In genomic region chr11:57336111-57336666, GRCh38 we compare ENCODE assay signal across 8 cellular contexts. TPM values are rescaled to one million over a fixed set of nuclear protein-coding genes. Genes with fewer than 3 reads are reported as not detected.
DNase-seq lines count a peak whose midpoint lies in the region; ATAC-seq, FAIRE-seq and TF ChIP-seq lines count a peak whose summit lies in the region.

No MANE protein-coding gene starts in this region.

- peak overlapping the region; percentile 79 to 90 for H3K4me3 ChIP-seq in kidney (ENCODE audit: low read length in 2 of 2)

- peaks cover 37% of the 10 kb centered on the region for H3K36me3 Mint-ChIP-seq in activated naive CD4-positive, alpha-beta T cell treated with anti-CD3 and anti-CD28 coated beads, Interleukin-2, amount 10 ng/mL, durations not matched to agents 7 days and 5 days

- no peaks in the 10 kb centered on the region for H3K9me3 Mint-ChIP-seq in activated naive CD4-positive, alpha-beta T cell treated with anti-CD3 and anti-CD28 coated beads, Interleukin-2, amount 10 ng/mL, durations not matched to agents 7 days and 5 days

- peaks cover 8 to 10% of the 10 kb centered on the region in 2 donors for H3K4me1 ChIP-seq in kidney (ENCODE audit: control insufficient read depth in 1 of 2, insufficient read depth in 1 of 2, low read depth in 1 of 2, low read length in 2 of 2)

- no peak for TF ChIP-seq CTCF in 22Rv1 (IDR thresholded peaks at IDR 0.05)
- TF ChIP-seq CTCF in kidney (IDR thresholded peaks at IDR 0.05; ENCODE audit: borderline replicate concordance, extremely low read depth, insufficient read depth): no peak

- DNase-seq in activated naive CD4-positive, alpha-beta T cell treated with anti-CD3 and anti-CD28 coated beads, Interleukin-2, amount 10 ng/mL, durations not matched to agents 7 days and 5 days: peak; percentile 51
- DNase-seq in kidney (no peak), epidermal melanocyte (ENCODE audit: insufficient read length, low spot score) (no peak), GM12891 (ENCODE audit: insufficient read length, low spot score) (no peak)

- no peaks in the 10 kb centered on the region for H3K9me3 ChIP-seq in kidney (ENCODE audit: control insufficient read depth in 1 of 2, low read length in 2 of 2)

- peak overlapping the region; percentile 85 to 95 for H3K9ac ChIP-seq in kidney (ENCODE audit: low read length in 2 of 2)

- peaks cover 34% of the 10 kb centered on the region for H3K27me3 Mint-ChIP-seq in activated naive CD4-positive, alpha-beta T cell treated with anti-CD3 and anti-CD28 coated beads, Interleukin-2, amount 10 ng/mL, durations not matched to agents 7 days and 5 days

- intact Hi-C loops in kidney (cut with DNase I): no loop called here

- TF ChIP-seq POLR2A in GM12891 (IDR thresholded peaks at IDR 0.05; ENCODE audit: low read depth, low read length): no peak; the same call in 1 of the 2 replicates

- H3K27ac ChIP-seq in 22Rv1 (peak overlapping the region; percentile 78), kidney (ENCODE audit: low read depth in 2 of 2, low read length in 2 of 2) (peak overlapping the region; percentile 81 to 85), temporal lobe (ENCODE audit: low read depth, low read length) (peak overlapping the region; percentile 81)

- ATAC-seq in HG02759 (IDR thresholded peaks at IDR 0.05; ENCODE audit: unreplicated experiment): peak; percentile 10
- no peak for ATAC-seq in HG03196 (IDR thresholded peaks at IDR 0.05; ENCODE audit: unreplicated experiment)

- FAIRE-seq in kidney (lab: Jason Lieb, UNC) (no peak), GM12891 (lab: Jason Lieb, UNC) (no peak)

- peaks cover 41% of the 10 kb centered on the region for H3K4me1 Mint-ChIP-seq in activated naive CD4-positive, alpha-beta T cell treated with anti-CD3 and anti-CD28 coated beads, Interleukin-2, amount 10 ng/mL, durations not matched to agents 7 days and 5 days

- H3K4me3 Mint-ChIP-seq in activated naive CD4-positive, alpha-beta T cell treated with anti-CD3 and anti-CD28 coated beads, Interleukin-2, amount 10 ng/mL, durations not matched to agents 7 days and 5 days: peak overlapping the region; percentile 90

- H3K27ac Mint-ChIP-seq in activated naive CD4-positive, alpha-beta T cell treated with anti-CD3 and anti-CD28 coated beads, Interleukin-2, amount 10 ng/mL, durations not matched to agents 7 days and 5 days: peak overlapping the region; percentile 98

- H3K36me3 ChIP-seq in kidney (ENCODE audit: control insufficient read depth in 1 of 2, insufficient read depth in 2 of 2, low read length in 2 of 2): peaks cover 21 to 23% of the 10 kb centered on the region in 2 donors

- CTCF ChIA-PET in activated naive CD4-positive, alpha-beta T cell treated with anti-CD3 and anti-CD28 coated beads, Interleukin-2, amount 10 ng/mL, durations not matched to agents 7 days and 5 days (lab: Charles Lee): interaction anchor here (0.9 to 4.8 kb wide), 2 partner anchors 10 kb away, joined by 3 to 23 read pairs; partner anchors contain the start of gene TNKS1BP1

TF ChIP-seq in GM12891, 5 proteins besides CTCF, POLR2A, EP300 and RAD21:
- TF ChIP-seq PAX5 (IDR thresholded peaks at IDR 0.05; ENCODE audit: insufficient read depth, low read length, severe bottlenecking) (no peak), POU2F2 (IDR thresholded peaks at IDR 0.05; ENCODE audit: low read depth, low read length) (no peak), SPI1 (IDR thresholded peaks at IDR 0.05; ENCODE audit: low read depth, low read length) (no peak), TAF1 (IDR thresholded peaks at IDR 0.05; ENCODE audit: low read depth, low read length) (no peak), POLR2AphosphoS5 (IDR thresholded peaks at IDR 0.05; ENCODE audit: low read depth, low read length) (no peak)
TF ChIP-seq in GM12891: peak in this region for 0.

RNA-seq across cellular contexts. Expression of gene SSRP1, which starts 0.5 kb away (rescaled TPM):
- total RNA-seq in kidney (78.5 TPM), temporal lobe (45.2 TPM)
- 44.5 TPM for polyA plus RNA-seq in kidney (ENCODE audit: insufficient read depth, low read depth, low replicate concordance)
- polyA plus RNA-seq in GM12891 (2012; ENCODE audit: low read depth, missing spikeins): 89.8 TPM

RNA-seq across cellular contexts. Expression of gene P2RX3, which starts 2.0 kb away (rescaled TPM):
- total RNA-seq in kidney (not detected), temporal lobe (not detected)
- polyA plus RNA-seq in kidney (ENCODE audit: insufficient read depth, low read depth, low replicate concordance): not detected
- not detected for polyA plus RNA-seq in GM12891 (2012; ENCODE audit: low read depth, missing spikeins)

RNA-seq across cellular contexts. Expression of gene TNKS1BP1, which starts 11.4 kb away (rescaled TPM):
- total RNA-seq in kidney (206 TPM), temporal lobe (13.5 TPM)
- 53.3 TPM for polyA plus RNA-seq in kidney (ENCODE audit: insufficient read depth, low read depth, low replicate concordance)
- 6.6 TPM for polyA plus RNA-seq in GM12891 (2012; ENCODE audit: low read depth, missing spikeins)

RNA-seq across cellular contexts. Expression of gene PRG3, which starts 44.8 kb away (rescaled TPM):
- not detected for total RNA-seq in kidney
- polyA plus RNA-seq in kidney (ENCODE audit: insufficient read depth, low read depth, low replicate concordance): not detected
- total RNA-seq in temporal lobe: not detected
- polyA plus RNA-seq in GM12891 (2012; ENCODE audit: low read depth, missing spikeins): not detected

RNA-seq across cellular contexts. Expression of gene PRG2, which starts 54.3 kb away (rescaled TPM):
- total RNA-seq in kidney (0.22 TPM), temporal lobe (not detected)
- polyA plus RNA-seq in kidney (ENCODE audit: insufficient read depth, low read depth, low replicate concordance): not detected
- 0.85 TPM for polyA plus RNA-seq in GM12891 (2012; ENCODE audit: low read depth, missing spikeins)

Comparison
In these comparisons a context has a peak if more than half of its experiments do, and no peak if none do; other contexts are left out.
1. RNA of gene TNKS1BP1, which starts 11.4 kb away (total RNA-seq): 206 TPM in kidney (single experiment); 13.5 TPM in temporal lobe (single experiment); every median in the first group is over 10 times any median in the second.
2. Peak in every context shown above with its lines, with median percentiles within 50 percentile points of each other: H3K27ac ChIP-seq.